Comparison of ENCODE assay signal across 9 cellular contexts in genomic region chrX:20361890-20362262, GRCh38.
DNase-seq lines count a peak whose midpoint lies in the region; ATAC-seq and TF ChIP-seq lines count a peak whose summit lies in the region.
"Had no signal": no experiment of that assay in that cellular context is flagged by ENCODE, and none has a peak within 500 bp of the region (broad histone marks: within the 10 kb centered on the region; RNA-seq: fewer than 3 reads in every experiment).

No MANE protein-coding gene starts in this region.

- H3K9ac ChIP-seq in mesendoderm (ENCODE audit: low read length) = no peak overlapping the region

- H3K79me1 ChIP-seq in mesendoderm (ENCODE audit: low read length) = no peaks in the 10 kb centered on the region

- no peak for ATAC-seq in HG02870 (IDR thresholded peaks at IDR 0.05; ENCODE audit: unreplicated experiment)

- TF ChIP-seq CTCF in chondrocyte (IDR thresholded peaks at IDR 0.05) = no peak

- H4K5ac ChIP-seq in mesendoderm (ENCODE audit: low read length) = no peak overlapping the region

- no peak overlapping the region for H3K23ac ChIP-seq in mesendoderm (ENCODE audit: low read length)

- no peaks in the 10 kb centered on the region for H3K27me3 ChIP-seq in mesendoderm (ENCODE audit: insufficient read depth, low read length, poor library complexity)

- DNase-seq in AG08395 (ENCODE audit: low spot score) (peak; percentile 63), M059J (ENCODE audit: low read depth) (peak; percentile 70), chondrocyte (ENCODE audit: low spot score) (no peak), mesendoderm (peak; percentile 90), substantia nigra (lab: John Stamatoyannopoulos, UW) (no peak), NCI-H2081 treated with DMSO at 0.1 percent for 48 hours (lab: John Stamatoyannopoulos, UW) (no peak), head of caudate nucleus (no peak)
- DNase-seq: stimulated activated CD4-positive, alpha-beta T cell treated with anti-CD3 and anti-CD28 coated beads, Interleukin-1b, Interleukin-23, amount 100 ng/mL, for 48 hours had no signal

- no peak overlapping the region for H3K18ac ChIP-seq in mesendoderm (ENCODE audit: low read length)

- H2BK5ac ChIP-seq in mesendoderm (ENCODE audit: low read length) = no peak overlapping the region

- H3K9me3 Mint-ChIP-seq in chondrocyte (ENCODE audit: low read depth) = peaks cover 10% of the 10 kb centered on the region

- H3K4ac ChIP-seq in mesendoderm (ENCODE audit: low read depth, low read length) = no peak overlapping the region

- no peaks in the 10 kb centered on the region for H3K27me3 Mint-ChIP-seq in chondrocyte (ENCODE audit: low read depth)

- H3K79me2 ChIP-seq in mesendoderm (ENCODE audit: control insufficient read depth, insufficient read depth, low read length) = no peaks in the 10 kb centered on the region

- no peaks in the 10 kb centered on the region for H3K36me3 Mint-ChIP-seq in chondrocyte (ENCODE audit: low read depth)

- WGBS in mesendoderm (ENCODE audit: extremely low coverage, insufficient coverage, low lambda C conversion rate) = no CpG with 5 or more reads among the region's 4 CpGs

- H3K4me1 ChIP-seq in mesendoderm (ENCODE audit: control insufficient read depth, low read depth, low read length) = peaks cover 2% of the 10 kb centered on the region

- H3K4me3 ChIP-seq in mesendoderm (ENCODE audit: low read length) = no peak overlapping the region

- intact Hi-C loops in head of caudate nucleus (cut with DNase I) = no loop called here

- H3K56ac ChIP-seq in mesendoderm (ENCODE audit: low read length) = peak overlapping the region; percentile 70

- no peak overlapping the region for H4K8ac ChIP-seq in mesendoderm (ENCODE audit: low read depth, low read length)

- peak overlapping the region; percentile 87 for H3K27ac Mint-ChIP-seq in chondrocyte (ENCODE audit: unreplicated experiment)

- no peak overlapping the region for H2AK5ac ChIP-seq in mesendoderm (ENCODE audit: low read length)

- no peak overlapping the region for H3K4me2 ChIP-seq in mesendoderm (ENCODE audit: low read length)

- H2BK15ac ChIP-seq in mesendoderm (replicated peaks; ENCODE audit: low read depth) = no peak overlapping the region

- H3K27ac ChIP-seq in mesendoderm (ENCODE audit: low read depth, low read length) = no peak overlapping the region
- H3K27ac ChIP-seq in substantia nigra (ENCODE audit: low read depth, low read length, poor library complexity, severe bottlenecking) = no peak overlapping the region

- H3K36me3 ChIP-seq in mesendoderm (ENCODE audit: control insufficient read depth, insufficient read depth, low read length) = no peaks in the 10 kb centered on the region

- no peak overlapping the region for H3K4me3 Mint-ChIP-seq in chondrocyte (ENCODE audit: unreplicated experiment)

- H2BK120ac ChIP-seq in mesendoderm (ENCODE audit: low read depth, low read length) = no peak overlapping the region

- H3K4me1 Mint-ChIP-seq in chondrocyte (ENCODE audit: low read depth) = peaks cover 27% of the 10 kb centered on the region

Comparison
In these comparisons a context has a peak if more than half of its experiments do, and no peak if none do; other contexts are left out.
1. DNase-seq: peak in AG08395 (single experiment), M059J (single experiment) and mesendoderm (single experiment); none in chondrocyte (single experiment), substantia nigra (0 of 49), NCI-H2081 treated with DMSO at 0.1 percent for 48 hours (single experiment) and head of caudate nucleus (0 of 42).